8 cellular contexts compared by ENCODE assay signal in genomic region chr3:197959891-197960693, GRCh38. TPM values are rescaled to one million over a fixed set of nuclear protein-coding genes. Genes with fewer than 3 reads are reported as not detected.
DNase-seq lines count a peak whose midpoint lies in the region; ATAC-seq and TF ChIP-seq lines count a peak whose summit lies in the region.

LMLN (plus strand) TSS chr3:197960217; CDS start chr3:197960246, 29 bp downstream.

- peaks cover 0 to 20% of the 10 kb centered on the region in 2 donors for H3K36me3 ChIP-seq in gastroesophageal sphincter

- peak; percentile 99 for ATAC-seq in gastroesophageal sphincter

- peak within 1 kb of the TSS; percentile 62 to 88 for H3K4me3 ChIP-seq in gastroesophageal sphincter

- H3K27me3 Mint-ChIP-seq in HFFc6 (ENCODE audit: insufficient read depth): peaks cover 6% of the 10 kb centered on the region
- H3K27me3 Mint-ChIP-seq in activated naive CD4-positive, alpha-beta T cell treated with anti-CD3 and anti-CD28 coated beads, Interleukin-2, amount 10 ng/mL, durations not matched to agents 7 days and 5 days: peaks cover 4% of the 10 kb centered on the region

- TF ChIP-seq POLR2A in gastroesophageal sphincter (IDR thresholded peaks at IDR 0.05): peak; percentile 64 to 74

- H3K27me3 ChIP-seq in gastroesophageal sphincter: no peaks in the 10 kb centered on the region

- TF ChIP-seq CTCF in HFFc6 (IDR thresholded peaks at IDR 0.05): peak; percentile 9; the same call in 1 of the 2 replicates
- no peak for TF ChIP-seq CTCF in gastroesophageal sphincter (IDR thresholded peaks at IDR 0.05)

- peaks cover 30% of the 10 kb centered on the region for H3K36me3 Mint-ChIP-seq in HFFc6 (ENCODE audit: low read depth)
- H3K36me3 Mint-ChIP-seq in activated naive CD4-positive, alpha-beta T cell treated with anti-CD3 and anti-CD28 coated beads, Interleukin-2, amount 10 ng/mL, durations not matched to agents 7 days and 5 days: peaks cover 36% of the 10 kb centered on the region

- TF ChIP-seq EP300 in gastroesophageal sphincter (IDR thresholded peaks at IDR 0.05): no peak

- peaks cover 55% of the 10 kb centered on the region for H3K4me1 Mint-ChIP-seq in HFFc6 (ENCODE audit: low read depth)
- H3K4me1 Mint-ChIP-seq in activated naive CD4-positive, alpha-beta T cell treated with anti-CD3 and anti-CD28 coated beads, Interleukin-2, amount 10 ng/mL, durations not matched to agents 7 days and 5 days: peaks cover 57% of the 10 kb centered on the region

- 0% methylated on average over 4 to 5 of the region's 62 CpGs for WGBS in gastroesophageal sphincter (ENCODE audit: low coverage in 1 of 2), 2 donors

- DNase-seq in GM04504 (ENCODE audit: low read depth) (peak; percentile 91), HFFc6 (peak; percentile 95), NAMALWA (ENCODE audit: low spot score) (peak; percentile 98), SK-MEL-5 (ENCODE audit: low read depth, low spot score) (peak; percentile 97), non-pigmented ciliary epithelial cell (ENCODE audit: low read depth) (peak; percentile 78), superior temporal gyrus (ENCODE audit: extremely low spot score) (peak; percentile 97)
- DNase-seq in activated naive CD4-positive, alpha-beta T cell treated with anti-CD3 and anti-CD28 coated beads, Interleukin-2, amount 10 ng/mL, durations not matched to agents 7 days and 5 days: peak; percentile 98

- peak within 1 kb of the TSS; percentile 96 for H3K27ac Mint-ChIP-seq in HFFc6
- H3K27ac Mint-ChIP-seq in activated naive CD4-positive, alpha-beta T cell treated with anti-CD3 and anti-CD28 coated beads, Interleukin-2, amount 10 ng/mL, durations not matched to agents 7 days and 5 days: peak within 1 kb of the TSS; percentile 95

- H3K9me3 Mint-ChIP-seq in HFFc6: no peaks in the 10 kb centered on the region
- H3K9me3 Mint-ChIP-seq in activated naive CD4-positive, alpha-beta T cell treated with anti-CD3 and anti-CD28 coated beads, Interleukin-2, amount 10 ng/mL, durations not matched to agents 7 days and 5 days: no peaks in the 10 kb centered on the region

- CTCF ChIA-PET in activated naive CD4-positive, alpha-beta T cell treated with anti-CD3 and anti-CD28 coated beads, Interleukin-2, amount 10 ng/mL, durations not matched to agents 7 days and 5 days (lab: Charles Lee): interaction anchor here (1.7 kb wide), 1 partner anchor 120 kb away, joined by 5 read pairs; no protein-coding TSS in a partner anchor

- H3K27ac ChIP-seq in gastroesophageal sphincter: peak within 1 kb of the TSS; percentile 70 to 84 (median 77)

- H3K9me3 ChIP-seq in gastroesophageal sphincter: no peaks in the 10 kb centered on the region

- in situ Hi-C loops in SK-MEL-5 (cut with HindIII; ENCODE audit: low pct_unique_long_range_greater_than_20kb, low sequenced_read_pairs): no loop called here

- H3K4me1 ChIP-seq in gastroesophageal sphincter: peaks cover 0 to 41% (median 5%) of the 10 kb centered on the region in 3 donors

- peak within 1 kb of the TSS; percentile 91 for H3K4me3 Mint-ChIP-seq in HFFc6
- H3K4me3 Mint-ChIP-seq in activated naive CD4-positive, alpha-beta T cell treated with anti-CD3 and anti-CD28 coated beads, Interleukin-2, amount 10 ng/mL, durations not matched to agents 7 days and 5 days: peak within 1 kb of the TSS; percentile 76

RNA-seq across cellular contexts. Expression of gene LMLN, which starts in this region (rescaled TPM):
- 1 to 10 TPM; 4.8 to 8.1 (median 6.4) TPM for total RNA-seq in HFFc6 (2021; fragmentation: NEBNext Ultra II Directional; extraction: Animal tissue kit (Norgen Biotek cat#: 25700))
- total RNA-seq in SK-MEL-5 (2014; rRNA removed; shearing (Covaris generic)): 5.7 and 6.5 TPM in 2 replicates
- polyA plus RNA-seq in SK-MEL-5 (2015; cell fraction: cytosol; rRNA removed): 5.9 and 9.9 TPM in 2 replicates
- polyA plus RNA-seq in SK-MEL-5 (2015; cell fraction: nucleus; rRNA removed): 13.9 and 15.1 TPM in 2 replicates
- total RNA-seq in gastroesophageal sphincter: 1 to 10 TPM; 2.8 to 7.5 (median 4.1) TPM

Comparison
In these comparisons a context has a peak if more than half of its experiments do, and no peak if none do; other contexts are left out.
1. Peak in every context shown above with its lines: DNase-seq, ATAC-seq, H3K4me3 ChIP-seq and H3K27ac ChIP-seq.